Comparison of ENCODE assay signal across 22 cellular contexts in the genomic region with DNA sequence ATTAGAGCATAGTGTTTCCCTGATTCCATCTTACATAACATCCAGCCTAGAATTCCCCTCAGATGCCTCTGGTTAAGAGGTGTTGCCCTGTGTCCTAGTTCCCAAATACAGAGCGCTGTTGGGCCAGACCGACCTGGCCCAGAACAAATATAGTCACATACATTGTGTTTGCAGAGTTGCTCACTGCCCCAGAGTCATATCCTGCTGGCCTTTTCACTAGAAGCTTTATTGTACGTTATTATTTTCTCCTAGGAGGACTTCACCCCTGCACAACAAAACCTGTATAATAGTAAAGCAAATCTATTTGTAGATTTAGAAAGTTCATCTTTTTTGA.
"Had no signal": no experiment of that assay in that cellular context is flagged by ENCODE, and none has a peak within 500 bp of the region (broad histone marks: within the 10 kb centered on the region; RNA-seq: fewer than 3 reads in every experiment).

No MANE protein-coding gene starts in this region.

- FAIRE-seq: frontal cortex, islet of Langerhans, small intestine had no signal

- H3K9me3 Mint-ChIP-seq: neural crest cell had no signal

- DNase-seq: cortex of kidney; dorsolateral prefrontal cortex; effector CD8-positive, alpha-beta T cell; heart right ventricle; hypothalamus; kidney glomerular epithelial cell; mammary epithelial cell; naive thymus-derived CD8-positive, alpha-beta T cell; ovary; small intestine; stimulated activated CD4-positive, alpha-beta T cell treated with anti-CD3 and anti-CD28 coated beads, Interleukin-12 subunit alpha, Interleukin-12 subunit beta, amount 100 ng/mL, for 4 hours; stimulated activated naive CD4-positive, alpha-beta T cell; stomach; substantia nigra; transverse colon had no signal

- ATAC-seq: esophagus mucosa; heart right ventricle; left lobe of liver; naive thymus-derived CD8-positive, alpha-beta T cell had no signal

- H3K4me1 ChIP-seq: heart right ventricle, right atrium auricular region, stomach, transverse colon had no signal

- H3K27me3 ChIP-seq: dorsolateral prefrontal cortex, heart right ventricle, ovary, right atrium auricular region, stomach, transverse colon had no signal

- H3K4me1 Mint-ChIP-seq: naive thymus-derived CD8-positive, alpha-beta T cell; neural crest cell had no signal

- H3K27me3 Mint-ChIP-seq: naive thymus-derived CD8-positive, alpha-beta T cell had no signal

- H3K36me3 ChIP-seq: ovary, thoracic aorta, transverse colon had no signal

- H3K4me3 ChIP-seq: dorsolateral prefrontal cortex, heart right ventricle, ovary, right atrium auricular region, stomach, thoracic aorta, transverse colon had no signal

- H3K27ac ChIP-seq: dorsolateral prefrontal cortex, heart right ventricle, ovary, right atrium auricular region, thoracic aorta, transverse colon had no signal

- H3K4me3 Mint-ChIP-seq: naive thymus-derived CD8-positive, alpha-beta T cell; neural crest cell had no signal

- H3K27ac Mint-ChIP-seq: naive thymus-derived CD8-positive, alpha-beta T cell had no signal

- H3K9me3 ChIP-seq: ovary, right atrium auricular region, stomach, thoracic aorta, transverse colon had no signal
